In the genomic region with DNA sequence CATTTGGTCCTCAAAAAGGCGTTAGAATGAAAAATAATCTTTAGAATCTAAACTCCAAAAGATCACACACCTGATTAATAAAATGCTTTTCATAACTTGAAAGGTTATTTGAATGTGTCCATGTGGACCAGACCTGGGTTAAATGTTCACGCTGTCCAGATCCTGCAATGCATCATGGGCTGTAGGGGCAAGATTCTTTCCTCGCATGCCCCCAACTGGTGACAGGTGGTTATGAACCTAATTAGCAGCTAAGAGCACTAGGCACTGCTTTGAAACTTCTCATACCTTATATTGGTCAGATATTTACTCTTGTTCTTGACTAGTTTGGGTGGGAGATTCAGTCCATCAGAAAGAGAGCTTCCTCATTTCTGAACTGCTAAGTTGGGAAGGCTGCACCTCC, we compare ENCODE assay signal across 9 cellular contexts. TPM values are rescaled to one million over a fixed set of nuclear protein-coding genes. Genes with fewer than 3 reads are reported as not detected.
DNase-seq lines count a peak whose midpoint lies in the region; ATAC-seq, FAIRE-seq and TF ChIP-seq lines count a peak whose summit lies in the region.
"Had no signal": no experiment of that assay in that cellular context is flagged by ENCODE, and none has a peak within 500 bp of the region (broad histone marks: within the 10 kb centered on the region; RNA-seq: fewer than 3 reads in every experiment).

No MANE protein-coding gene starts in this region.

- H3K27ac ChIP-seq in pancreas = no peak overlapping the region
- H3K27ac ChIP-seq in esophagus squamous epithelium = no peak overlapping the region
- H3K27ac ChIP-seq: BLaER1 had no signal

- no peak overlapping the region for H3K4me3 Mint-ChIP-seq in WTC11

- DNase-seq in NOMO-1 treated with DMSO at 0.1 percent for 48 hours (lab: John Stamatoyannopoulos, UW; ENCODE audit: unreplicated experiment) = peak; percentile 1
- no peak for DNase-seq in NOMO-1 treated with dmso at 0.1 percent for 144 hours (lab: John Stamatoyannopoulos, UW; ENCODE audit: unreplicated experiment)
- peak; percentile 51 for DNase-seq in WTC11 (ENCODE audit: low spot score)
- DNase-seq in pancreas = peak in 4 of 6 donors; percentile 43 to 60 (median 49)
- DNase-seq in esophagus squamous epithelium (lab: John Stamatoyannopoulos, UW) = no peak

- no peaks in the 10 kb centered on the region for H3K36me3 Mint-ChIP-seq in WTC11

- ATAC-seq in GM21367 (IDR thresholded peaks at IDR 0.05; ENCODE audit: unreplicated experiment) = peak; percentile 72
- ATAC-seq in HG03575 (IDR thresholded peaks at IDR 0.05; ENCODE audit: extremely low read depth, insufficient number of reproducible peaks, low FRiP score, unreplicated experiment) = peak; percentile 42
- ATAC-seq in WTC11 = peak; percentile 94
- ATAC-seq in pancreas = peak; percentile 74 to 89 (median 81)
- ATAC-seq in HG03457 (IDR thresholded peaks at IDR 0.05; ENCODE audit: unreplicated experiment) = no peak

- H3K4me3 ChIP-seq in pancreas (no peak overlapping the region), esophagus squamous epithelium (no peak overlapping the region)
- H3K4me3 ChIP-seq: BLaER1 had no signal

- H3K27ac Mint-ChIP-seq in WTC11 = no peak overlapping the region

- no peak for FAIRE-seq in pancreas (lab: Jason Lieb, UNC)

- H3K27me3 Mint-ChIP-seq in WTC11 (ENCODE audit: low read depth) = peaks cover 4% of the 10 kb centered on the region; the same call in 1 of the 2 replicates

- H3K36me3 ChIP-seq in pancreas (no peaks in the 10 kb centered on the region), esophagus squamous epithelium (no peaks in the 10 kb centered on the region)
- H3K36me3 ChIP-seq: BLaER1 had no signal

- TF ChIP-seq CTCF in WTC11 (IDR thresholded peaks at IDR 0.05) (0 out of 2 replicates have a peak, but pooled peaks have one; percentile 22), pancreas (IDR thresholded peaks at IDR 0.05) (peak in 3 of 4 donors; percentile 22 to 33 (median 28)), esophagus squamous epithelium (IDR thresholded peaks at IDR 0.05) (peak in 2 of 6 experiments; percentile 22 to 29)

- CTCF ChIA-PET in WTC11 (lab: Charles Lee) = interaction anchor here (0.6 to 1.4 kb wide), 18 partner anchors 9 to 358 kb away, joined by 3 to 7 read pairs (median 4); no protein-coding TSS in a partner anchor

- 27 to 43% methylated on average over 3 of the region's 3 CpGs for WGBS in pancreas, 2 donors
- whole genome bisulfite sequencing in esophagus squamous epithelium, 2 donors = 46 to 52% methylated on average over 3 of the region's 3 CpGs

- intact Hi-C loops in pancreas (cut with DNase I) (loop anchor here in 1 of 3 donors (10.0 kb wide), 1 partner anchor 91 kb away; no protein-coding TSS in a partner anchor), esophagus squamous epithelium (cut with DNase I) (no loop called here)

- H3K9me3 ChIP-seq in pancreas = no peaks in the 10 kb centered on the region
- no peaks in the 10 kb centered on the region for H3K9me3 ChIP-seq in esophagus squamous epithelium
- H3K9me3 ChIP-seq: BLaER1 had no signal

- POLR2A ChIA-PET in WTC11 (lab: Charles Lee) = no interaction called here

- no peaks in the 10 kb centered on the region for H3K9me3 Mint-ChIP-seq in WTC11

- no peaks in the 10 kb centered on the region for H3K4me1 ChIP-seq in pancreas
- no peaks in the 10 kb centered on the region for H3K4me1 ChIP-seq in esophagus squamous epithelium

- TF ChIP-seq POLR2A in esophagus squamous epithelium (IDR thresholded peaks at IDR 0.05) = no peak

- H3K27me3 ChIP-seq in pancreas = no peaks in the 10 kb centered on the region
- H3K27me3 ChIP-seq in esophagus squamous epithelium = peaks cover 0 to 9% (median 0%) of the 10 kb centered on the region in 4 donors
- H3K27me3 ChIP-seq: BLaER1 had no signal

- H3K4me1 Mint-ChIP-seq in WTC11 = peaks cover 12% of the 10 kb centered on the region

TF ChIP-seq in WTC11, 78 proteins besides CTCF, POLR2A, EP300 and RAD21 (continues in another document):
- TF ChIP-seq, protein P1, sequence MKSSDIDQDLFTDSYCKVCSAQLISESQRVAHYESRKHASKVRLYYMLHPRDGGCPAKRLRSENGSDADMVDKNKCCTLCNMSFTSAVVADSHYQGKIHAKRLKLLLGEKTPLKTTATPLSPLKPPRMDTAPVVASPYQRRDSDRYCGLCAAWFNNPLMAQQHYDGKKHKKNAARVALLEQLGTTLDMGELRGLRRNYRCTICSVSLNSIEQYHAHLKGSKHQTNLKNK (CRISPR knock-in tag; IDR thresholded peaks at IDR 0.05) = no peak
- TF ChIP-seq ZNF416 (CRISPR knock-in tag; IDR thresholded peaks at IDR 0.05) (no peak), GRHL2 (CRISPR knock-in tag; IDR thresholded peaks at IDR 0.05; ENCODE audit: insufficient replicate concordance, severe bottlenecking) (no peak), ZNF396 (CRISPR knock-in tag; IDR thresholded peaks at IDR 0.05; ENCODE audit: borderline replicate concordance) (no peak), MXD4 (CRISPR knock-in tag; IDR thresholded peaks at IDR 0.05; ENCODE audit: borderline replicate concordance) (no peak), NR3C1 (CRISPR knock-in tag; conservative IDR thresholded peaks at IDR 0.05; ENCODE audit: low read depth) (no peak), ESRRA (CRISPR knock-in tag; IDR thresholded peaks at IDR 0.05; ENCODE audit: borderline replicate concordance) (no peak), SP1 (CRISPR knock-in tag; conservative IDR thresholded peaks at IDR 0.05) (no peak), FOXP1 (CRISPR knock-in tag; IDR thresholded peaks at IDR 0.05; ENCODE audit: borderline replicate concordance) (no peak), IRF2 (CRISPR knock-in tag; IDR thresholded peaks at IDR 0.05; ENCODE audit: borderline replicate concordance, low read depth) (no peak), TEAD1 (CRISPR knock-in tag; IDR thresholded peaks at IDR 0.05) (no peak), TCF7 (CRISPR knock-in tag; IDR thresholded peaks at IDR 0.05; ENCODE audit: low read depth) (no peak), EMX1 (CRISPR knock-in tag; IDR thresholded peaks at IDR 0.05) (no peak), ZNF671 (CRISPR knock-in tag; IDR thresholded peaks at IDR 0.05) (no peak)
- TF ChIP-seq, protein P2, sequence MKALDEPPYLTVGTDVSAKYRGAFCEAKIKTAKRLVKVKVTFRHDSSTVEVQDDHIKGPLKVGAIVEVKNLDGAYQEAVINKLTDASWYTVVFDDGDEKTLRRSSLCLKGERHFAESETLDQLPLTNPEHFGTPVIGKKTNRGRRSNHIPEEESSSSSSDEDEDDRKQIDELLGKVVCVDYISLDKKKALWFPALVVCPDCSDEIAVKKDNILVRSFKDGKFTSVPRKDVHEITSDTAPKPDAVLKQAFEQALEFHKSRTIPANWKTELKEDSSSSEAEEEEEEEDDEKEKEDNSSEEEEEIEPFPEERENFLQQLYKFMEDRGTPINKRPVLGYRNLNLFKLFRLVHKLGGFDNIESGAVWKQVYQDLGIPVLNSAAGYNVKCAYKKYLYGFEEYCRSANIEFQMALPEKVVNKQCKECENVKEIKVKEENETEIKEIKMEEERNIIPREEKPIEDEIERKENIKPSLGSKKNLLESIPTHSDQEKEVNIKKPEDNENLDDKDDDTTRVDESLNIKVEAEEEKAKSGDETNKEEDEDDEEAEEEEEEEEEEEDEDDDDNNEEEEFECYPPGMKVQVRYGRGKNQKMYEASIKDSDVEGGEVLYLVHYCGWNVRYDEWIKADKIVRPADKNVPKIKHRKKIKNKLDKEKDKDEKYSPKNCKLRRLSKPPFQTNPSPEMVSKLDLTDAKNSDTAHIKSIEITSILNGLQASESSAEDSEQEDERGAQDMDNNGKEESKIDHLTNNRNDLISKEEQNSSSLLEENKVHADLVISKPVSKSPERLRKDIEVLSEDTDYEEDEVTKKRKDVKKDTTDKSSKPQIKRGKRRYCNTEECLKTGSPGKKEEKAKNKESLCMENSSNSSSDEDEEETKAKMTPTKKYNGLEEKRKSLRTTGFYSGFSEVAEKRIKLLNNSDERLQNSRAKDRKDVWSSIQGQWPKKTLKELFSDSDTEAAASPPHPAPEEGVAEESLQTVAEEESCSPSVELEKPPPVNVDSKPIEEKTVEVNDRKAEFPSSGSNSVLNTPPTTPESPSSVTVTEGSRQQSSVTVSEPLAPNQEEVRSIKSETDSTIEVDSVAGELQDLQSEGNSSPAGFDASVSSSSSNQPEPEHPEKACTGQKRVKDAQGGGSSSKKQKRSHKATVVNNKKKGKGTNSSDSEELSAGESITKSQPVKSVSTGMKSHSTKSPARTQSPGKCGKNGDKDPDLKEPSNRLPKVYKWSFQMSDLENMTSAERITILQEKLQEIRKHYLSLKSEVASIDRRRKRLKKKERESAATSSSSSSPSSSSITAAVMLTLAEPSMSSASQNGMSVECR (CRISPR knock-in tag; IDR thresholded peaks at IDR 0.05; ENCODE audit: borderline replicate concordance) = no peak
- TF ChIP-seq, protein P3, sequence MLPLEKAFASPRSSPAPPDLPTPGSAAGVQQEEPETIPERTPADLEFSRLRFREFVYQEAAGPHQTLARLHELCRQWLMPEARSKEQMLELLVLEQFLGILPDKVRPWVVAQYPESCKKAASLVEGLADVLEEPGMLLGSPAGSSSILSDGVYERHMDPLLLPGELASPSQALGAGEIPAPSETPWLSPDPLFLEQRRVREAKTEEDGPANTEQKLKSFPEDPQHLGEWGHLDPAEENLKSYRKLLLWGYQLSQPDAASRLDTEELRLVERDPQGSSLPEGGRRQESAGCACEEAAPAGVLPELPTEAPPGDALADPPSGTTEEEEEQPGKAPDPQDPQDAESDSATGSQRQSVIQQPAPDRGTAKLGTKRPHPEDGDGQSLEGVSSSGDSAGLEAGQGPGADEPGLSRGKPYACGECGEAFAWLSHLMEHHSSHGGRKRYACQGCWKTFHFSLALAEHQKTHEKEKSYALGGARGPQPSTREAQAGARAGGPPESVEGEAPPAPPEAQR (CRISPR knock-in tag; IDR thresholded peaks at IDR 0.05) = no peak
- TF ChIP-seq, protein P4, sequence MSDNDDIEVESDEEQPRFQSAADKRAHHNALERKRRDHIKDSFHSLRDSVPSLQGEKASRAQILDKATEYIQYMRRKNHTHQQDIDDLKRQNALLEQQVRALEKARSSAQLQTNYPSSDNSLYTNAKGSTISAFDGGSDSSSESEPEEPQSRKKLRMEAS (CRISPR knock-in tag; IDR thresholded peaks at IDR 0.05) = no peak
- TF ChIP-seq, protein P5, sequence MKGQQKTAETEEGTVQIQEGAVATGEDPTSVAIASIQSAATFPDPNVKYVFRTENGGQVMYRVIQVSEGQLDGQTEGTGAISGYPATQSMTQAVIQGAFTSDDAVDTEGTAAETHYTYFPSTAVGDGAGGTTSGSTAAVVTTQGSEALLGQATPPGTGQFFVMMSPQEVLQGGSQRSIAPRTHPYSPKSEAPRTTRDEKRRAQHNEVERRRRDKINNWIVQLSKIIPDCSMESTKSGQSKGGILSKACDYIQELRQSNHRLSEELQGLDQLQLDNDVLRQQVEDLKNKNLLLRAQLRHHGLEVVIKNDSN (CRISPR knock-in tag; IDR thresholded peaks at IDR 0.05) = no peak

RNA-seq across cellular contexts. Expression of a gene that starts 19.3 kb away (rescaled TPM):
- 5.2 to 6.0 TPM (median 5.7 TPM) in 3 replicates for total RNA-seq in WTC11 (2021)
- 1 to 10 TPM; 5.3 to 6.9 (median 6.4) TPM for total RNA-seq in pancreas
- polyA plus RNA-seq in pancreas = 1 to 10 TPM; 1.3 to 1.5 TPM
- total RNA-seq in esophagus squamous epithelium = under 1 TPM in 3 of 4 donors, not detected in 1; 0.38 to 0.97 (median 0.56) TPM

Comparison
In these comparisons a context has a peak if more than half of its experiments do, and no peak if none do; other contexts are left out.
1. DNase-seq: peak in NOMO-1 treated with DMSO at 0.1 percent for 48 hours (single experiment), WTC11 (single experiment) and pancreas (4 of 6); none in NOMO-1 treated with dmso at 0.1 percent for 144 hours (single experiment) and esophagus squamous epithelium (single experiment).